ENCODE assay signal across 22 cellular contexts in genomic region chr17:18928726-18929125, GRCh38. TPM values are rescaled to one million over a fixed set of nuclear protein-coding genes. Genes with fewer than 3 reads are reported as not detected.
DNase-seq lines count a peak whose midpoint lies in the region; TF ChIP-seq lines count a peak whose summit lies in the region.
"Had no signal": no experiment of that assay in that cellular context is flagged by ENCODE, and none has a peak within 500 bp of the region (broad histone marks: within the 10 kb centered on the region; RNA-seq: fewer than 3 reads in every experiment).

No MANE protein-coding gene starts in this region.

- CTCF ChIA-PET in HEK293 (lab: Yijun Ruan, JAX), result interaction anchor here (1.1 to 1.2 kb wide), 2 partner anchors 29 to 303 kb away, joined by 3 to 4 read pairs; no protein-coding TSS in a partner anchor
- CTCF ChIA-PET in CD8-positive, alpha-beta memory T cell (lab: Charles Lee), result no interaction called here

- TF ChIP-seq CTCF in GM12872 (IDR thresholded peaks at IDR 0.05; ENCODE audit: insufficient read depth, low read depth, low read length), result peak; percentile 29; the same call in 1 of the 3 replicates
- TF ChIP-seq CTCF in HEK293 (tag by site-specific recombination; IDR thresholded peaks at IDR 0.05), result no peak
- TF ChIP-seq CTCF in nephron progenitor cell (IDR thresholded peaks at IDR 0.05), result no peak

- no peaks in the 10 kb centered on the region for H3K9me3 ChIP-seq in HEK293 (ENCODE audit: control insufficient read depth, insufficient read depth, low read depth, low read length)
- no peaks in the 10 kb centered on the region for H3K9me3 ChIP-seq in CD8-positive, alpha-beta memory T cell (ENCODE audit: low read length)
- H3K9me3 ChIP-seq: Peyer's patch had no signal

- no peak overlapping the region for H3K4me3 Mint-ChIP-seq in nephron progenitor cell
- no peak overlapping the region for H3K4me3 Mint-ChIP-seq in CD8-positive, alpha-beta memory T cell
- H3K4me3 Mint-ChIP-seq: T-cell had no signal

- DNase-seq in SK-MEL-5 (ENCODE audit: low read depth, low spot score) (peak; percentile 38), nephron progenitor cell (no peak), NK-92 (lab: John Stamatoyannopoulos, UW; ENCODE audit: unreplicated experiment) (no peak)
- DNase-seq in stimulated activated CD4-positive, alpha-beta T cell treated with anti-CD3 and anti-CD28 coated beads, Interleukin-1b, Interleukin-23, amount 100 ng/mL, for 48 hours, result no peak
- no peak for DNase-seq in CD8-positive, alpha-beta memory T cell
- DNase-seq: ACHN, C1 segment of cervical spinal cord, DMS79 treated with DMSO at 0.1 percent for 48 hours, GM23248, NCI-H1048, NCI-H1436, NCI-H1930, NCI-H345, NCI-H524 treated with DMSO at 0.1 percent for 48 hours, Peyer's patch, T-cell had no signal

- H3K27me3 ChIP-seq in CD8-positive, alpha-beta memory T cell (ENCODE audit: insufficient read depth, low read length, poor library complexity, severe bottlenecking), result no peaks in the 10 kb centered on the region
- H3K27me3 ChIP-seq: Peyer's patch had no signal

- H3K4me3 ChIP-seq in HEK293 (ENCODE audit: low read depth, low read length), result no peak overlapping the region
- no peak overlapping the region for H3K4me3 ChIP-seq in CD8-positive, alpha-beta memory T cell (ENCODE audit: low read length)
- H3K4me3 ChIP-seq: GM23248, Peyer's patch had no signal

- H3K4me1 ChIP-seq in HEK293 (ENCODE audit: control insufficient read depth, insufficient read depth, low read length), result no peaks in the 10 kb centered on the region
- peaks cover 40% of the 10 kb centered on the region for H3K4me1 ChIP-seq in CD8-positive, alpha-beta memory T cell (ENCODE audit: insufficient read depth, low read length)
- H3K4me1 ChIP-seq: Peyer's patch had no signal

- no peak overlapping the region for H3K27ac ChIP-seq in HEK293 (ENCODE audit: extremely low read depth, low read depth, low read length)
- no peak overlapping the region for H3K27ac ChIP-seq in CD8-positive, alpha-beta memory T cell (ENCODE audit: low read depth, low read length)
- H3K27ac ChIP-seq: GM23248, KMS-11, Peyer's patch had no signal

- no peaks in the 10 kb centered on the region for H3K9me3 Mint-ChIP-seq in nephron progenitor cell
- no peaks in the 10 kb centered on the region for H3K9me3 Mint-ChIP-seq in CD8-positive, alpha-beta memory T cell
- H3K9me3 Mint-ChIP-seq: T-cell had no signal

- in situ Hi-C loops in SK-MEL-5 (cut with HindIII; ENCODE audit: low pct_unique_long_range_greater_than_20kb, low sequenced_read_pairs), result no loop called here

- peaks cover 35 to 66% of the 10 kb centered on the region in 2 experiments for H3K36me3 ChIP-seq in HEK293 (ENCODE audit: control insufficient read depth in 2 of 2, insufficient read depth in 1 of 2, low read length in 2 of 2)
- peaks cover 24% of the 10 kb centered on the region for H3K36me3 ChIP-seq in CD8-positive, alpha-beta memory T cell (ENCODE audit: insufficient read depth, low read length)

- H3K27ac Mint-ChIP-seq in nephron progenitor cell, result peak overlapping the region; percentile 57
- H3K27ac Mint-ChIP-seq in CD8-positive, alpha-beta memory T cell, result no peak overlapping the region
- H3K27ac Mint-ChIP-seq: T-cell had no signal

- peaks cover 4% of the 10 kb centered on the region for H3K4me1 Mint-ChIP-seq in nephron progenitor cell
- peaks cover 21 to 31% (median 29%) of the 10 kb centered on the region in 3 donors for H3K4me1 Mint-ChIP-seq in CD8-positive, alpha-beta memory T cell

- POLR2A ChIA-PET in HEK293 (lab: Yijun Ruan, JAX), result no interaction called here
- POLR2A ChIA-PET in CD8-positive, alpha-beta memory T cell (lab: Charles Lee), result no interaction called here

- H3K27me3 Mint-ChIP-seq in nephron progenitor cell (ENCODE audit: low read depth, poor library complexity), result no peaks in the 10 kb centered on the region
- H3K27me3 Mint-ChIP-seq in CD8-positive, alpha-beta memory T cell, result no peaks in the 10 kb centered on the region
- H3K27me3 Mint-ChIP-seq: T-cell had no signal

- peaks cover 47% of the 10 kb centered on the region for H3K36me3 Mint-ChIP-seq in nephron progenitor cell (ENCODE audit: low read depth)
- peaks cover 18 to 57% (median 18%) of the 10 kb centered on the region in 3 donors for H3K36me3 Mint-ChIP-seq in CD8-positive, alpha-beta memory T cell

TF ChIP-seq in HEK293, 187 proteins besides CTCF, POLR2A, EP300 and RAD21:
- peak; percentile 45 for TF ChIP-seq ATF2 (tag by site-specific recombination; IDR thresholded peaks at IDR 0.05; ENCODE audit: low read depth)
- no peak for TF ChIP-seq OSR2 (tag by site-specific recombination; IDR thresholded peaks at IDR 0.05)
- no peak for TF ChIP-seq ZNF624 (tag by site-specific recombination; IDR thresholded peaks at IDR 0.05)
- no peak for TF ChIP-seq ZNF837 (tag by site-specific recombination; IDR thresholded peaks at IDR 0.05)

RNA-seq across cellular contexts. Expression of gene SLC5A10, which starts 23.2 kb away (rescaled TPM):
- 0.11 TPM in 1 of 2 replicates, not detected in the other for total RNA-seq in SK-MEL-5 (2014; rRNA removed; shearing (Covaris generic))
- polyA plus RNA-seq in SK-MEL-5 (2015; cell fraction: cytosol; rRNA removed), result not detected in 2 replicates
- 1.6 TPM in 1 of 2 replicates, not detected in the other for polyA plus RNA-seq in SK-MEL-5 (2015; cell fraction: nucleus; rRNA removed)
- total RNA-seq in CD8-positive, alpha-beta memory T cell, result not detected
- polyA plus RNA-seq in CD8-positive, alpha-beta memory T cell, result not detected
- total RNA-seq: G401, GM23248, M059J, Peyer's patch, Right ventricle myocardium inferior had no signal
